In the genomic region with DNA sequence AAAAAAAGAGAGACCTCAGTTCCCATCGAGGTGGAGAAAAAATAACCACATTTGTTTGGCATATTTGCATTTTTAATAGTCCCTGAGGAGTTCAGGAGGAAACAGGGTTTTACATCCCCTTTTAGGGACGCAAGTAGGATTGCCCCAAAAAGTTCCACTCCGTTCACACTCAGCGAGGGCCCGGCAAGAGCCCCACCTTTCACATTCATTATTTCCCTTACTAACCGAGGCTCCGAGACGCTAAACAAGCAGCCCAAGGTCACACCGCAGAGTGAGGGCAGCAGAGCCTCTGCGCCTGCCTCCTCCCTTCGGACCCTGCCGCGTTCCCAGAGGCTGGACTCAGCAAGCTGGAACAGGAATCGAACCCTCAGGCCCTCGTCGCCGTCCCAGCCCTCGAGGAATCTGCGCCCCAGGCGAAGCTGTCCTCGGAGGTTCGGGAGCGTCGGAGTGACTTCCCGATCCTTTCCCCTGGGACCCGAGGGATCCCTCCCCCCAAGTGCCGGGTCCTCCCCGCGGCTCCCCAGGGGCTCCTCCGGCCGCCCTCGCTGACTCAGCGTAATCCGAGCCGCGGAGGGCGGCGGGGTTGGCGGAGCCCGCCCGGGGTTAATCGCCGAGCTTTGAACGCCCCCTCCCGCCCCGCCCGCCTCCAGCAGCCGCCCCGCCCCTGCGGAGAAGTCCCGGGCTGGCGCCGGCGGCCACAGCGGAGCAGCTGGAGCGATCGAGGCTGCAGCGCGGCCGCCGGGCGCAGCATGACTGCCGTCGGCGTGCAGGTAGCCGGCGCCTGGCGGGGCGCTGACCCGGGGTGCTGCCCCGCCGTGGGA, we compare ENCODE assay signal across 1 cellular context.
TF ChIP-seq lines count a peak whose summit lies in the region.

A gene with protein sequence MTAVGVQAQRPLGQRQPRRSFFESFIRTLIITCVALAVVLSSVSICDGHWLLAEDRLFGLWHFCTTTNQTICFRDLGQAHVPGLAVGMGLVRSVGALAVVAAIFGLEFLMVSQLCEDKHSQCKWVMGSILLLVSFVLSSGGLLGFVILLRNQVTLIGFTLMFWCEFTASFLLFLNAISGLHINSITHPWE (plus strand): TSS at position 700 of the 821 bp plus-strand sequence. CDS start 50 bp downstream, at position 750.

TF ChIP-seq in HepG2, 621 proteins besides CTCF, POLR2A, EP300 and RAD21 (continued from another document and continues in another):
- TF ChIP-seq, protein P1, sequence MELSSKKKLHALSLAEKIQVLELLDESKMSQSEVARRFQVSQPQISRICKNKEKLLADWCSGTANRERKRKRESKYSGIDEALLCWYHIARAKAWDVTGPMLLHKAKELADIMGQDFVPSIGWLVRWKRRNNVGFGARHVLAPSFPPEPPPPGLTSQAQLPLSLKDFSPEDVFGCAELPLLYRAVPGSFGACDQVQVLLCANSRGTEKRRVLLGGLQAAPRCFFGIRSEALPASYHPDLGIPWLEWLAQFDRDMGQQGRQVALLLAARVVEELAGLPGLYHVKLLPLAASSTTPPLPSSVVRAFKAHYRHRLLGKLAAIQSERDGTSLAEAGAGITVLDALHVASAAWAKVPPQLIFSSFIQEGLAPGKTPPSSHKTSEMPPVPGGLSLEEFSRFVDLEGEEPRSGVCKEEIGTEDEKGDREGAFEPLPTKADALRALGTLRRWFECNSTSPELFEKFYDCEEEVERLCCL (CRISPR knock-in tag; IDR thresholded peaks at IDR 0.05; ENCODE audit: borderline replicate concordance): peak; percentile 83; the same call in 1 of the 2 replicates
- peak; percentile 88; the same call in 1 of the 2 replicates for TF ChIP-seq ZFP37 (CRISPR knock-in tag; IDR thresholded peaks at IDR 0.05; ENCODE audit: borderline replicate concordance)
- peak; percentile 97 for TF ChIP-seq PAX8 (CRISPR knock-in tag; IDR thresholded peaks at IDR 0.05; ENCODE audit: borderline replicate concordance)
- TF ChIP-seq ZNF644 (CRISPR knock-in tag; IDR thresholded peaks at IDR 0.05; ENCODE audit: low read depth): peak; percentile 39; the same call in 1 of the 2 replicates
- TF ChIP-seq THYN1 (CRISPR knock-in tag; IDR thresholded peaks at IDR 0.05; ENCODE audit: borderline replicate concordance, low read depth): 0 out of 2 replicates have a peak, but pooled peaks have one; percentile 30
- peak; percentile 82 for TF ChIP-seq RBFOX2 (IDR thresholded peaks at IDR 0.05; ENCODE audit: low read depth, low read length)
- TF ChIP-seq, protein P2, sequence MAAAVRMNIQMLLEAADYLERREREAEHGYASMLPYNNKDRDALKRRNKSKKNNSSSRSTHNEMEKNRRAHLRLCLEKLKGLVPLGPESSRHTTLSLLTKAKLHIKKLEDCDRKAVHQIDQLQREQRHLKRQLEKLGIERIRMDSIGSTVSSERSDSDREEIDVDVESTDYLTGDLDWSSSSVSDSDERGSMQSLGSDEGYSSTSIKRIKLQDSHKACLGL (CRISPR knock-in tag; IDR thresholded peaks at IDR 0.05): no peak
- peak; percentile 97 for TF ChIP-seq BCL6 (CRISPR knock-in tag; IDR thresholded peaks at IDR 0.05)
- TF ChIP-seq, protein P3, sequence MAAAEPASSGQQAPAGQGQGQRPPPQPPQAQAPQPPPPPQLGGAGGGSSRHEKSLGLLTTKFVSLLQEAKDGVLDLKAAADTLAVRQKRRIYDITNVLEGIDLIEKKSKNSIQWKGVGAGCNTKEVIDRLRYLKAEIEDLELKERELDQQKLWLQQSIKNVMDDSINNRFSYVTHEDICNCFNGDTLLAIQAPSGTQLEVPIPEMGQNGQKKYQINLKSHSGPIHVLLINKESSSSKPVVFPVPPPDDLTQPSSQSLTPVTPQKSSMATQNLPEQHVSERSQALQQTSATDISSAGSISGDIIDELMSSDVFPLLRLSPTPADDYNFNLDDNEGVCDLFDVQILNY (CRISPR knock-in tag; conservative IDR thresholded peaks at IDR 0.05): 0 out of 2 replicates have a peak, but pooled peaks have one; percentile 36
- TF ChIP-seq, protein P4, sequence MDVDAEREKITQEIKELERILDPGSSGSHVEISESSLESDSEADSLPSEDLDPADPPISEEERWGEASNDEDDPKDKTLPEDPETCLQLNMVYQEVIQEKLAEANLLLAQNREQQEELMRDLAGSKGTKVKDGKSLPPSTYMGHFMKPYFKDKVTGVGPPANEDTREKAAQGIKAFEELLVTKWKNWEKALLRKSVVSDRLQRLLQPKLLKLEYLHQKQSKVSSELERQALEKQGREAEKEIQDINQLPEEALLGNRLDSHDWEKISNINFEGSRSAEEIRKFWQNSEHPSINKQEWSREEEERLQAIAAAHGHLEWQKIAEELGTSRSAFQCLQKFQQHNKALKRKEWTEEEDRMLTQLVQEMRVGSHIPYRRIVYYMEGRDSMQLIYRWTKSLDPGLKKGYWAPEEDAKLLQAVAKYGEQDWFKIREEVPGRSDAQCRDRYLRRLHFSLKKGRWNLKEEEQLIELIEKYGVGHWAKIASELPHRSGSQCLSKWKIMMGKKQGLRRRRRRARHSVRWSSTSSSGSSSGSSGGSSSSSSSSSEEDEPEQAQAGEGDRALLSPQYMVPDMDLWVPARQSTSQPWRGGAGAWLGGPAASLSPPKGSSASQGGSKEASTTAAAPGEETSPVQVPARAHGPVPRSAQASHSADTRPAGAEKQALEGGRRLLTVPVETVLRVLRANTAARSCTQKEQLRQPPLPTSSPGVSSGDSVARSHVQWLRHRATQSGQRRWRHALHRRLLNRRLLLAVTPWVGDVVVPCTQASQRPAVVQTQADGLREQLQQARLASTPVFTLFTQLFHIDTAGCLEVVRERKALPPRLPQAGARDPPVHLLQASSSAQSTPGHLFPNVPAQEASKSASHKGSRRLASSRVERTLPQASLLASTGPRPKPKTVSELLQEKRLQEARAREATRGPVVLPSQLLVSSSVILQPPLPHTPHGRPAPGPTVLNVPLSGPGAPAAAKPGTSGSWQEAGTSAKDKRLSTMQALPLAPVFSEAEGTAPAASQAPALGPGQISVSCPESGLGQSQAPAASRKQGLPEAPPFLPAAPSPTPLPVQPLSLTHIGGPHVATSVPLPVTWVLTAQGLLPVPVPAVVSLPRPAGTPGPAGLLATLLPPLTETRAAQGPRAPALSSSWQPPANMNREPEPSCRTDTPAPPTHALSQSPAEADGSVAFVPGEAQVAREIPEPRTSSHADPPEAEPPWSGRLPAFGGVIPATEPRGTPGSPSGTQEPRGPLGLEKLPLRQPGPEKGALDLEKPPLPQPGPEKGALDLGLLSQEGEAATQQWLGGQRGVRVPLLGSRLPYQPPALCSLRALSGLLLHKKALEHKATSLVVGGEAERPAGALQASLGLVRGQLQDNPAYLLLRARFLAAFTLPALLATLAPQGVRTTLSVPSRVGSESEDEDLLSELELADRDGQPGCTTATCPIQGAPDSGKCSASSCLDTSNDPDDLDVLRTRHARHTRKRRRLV (CRISPR knock-in tag; IDR thresholded peaks at IDR 0.05): 0 out of 2 replicates have a peak, but pooled peaks have one; percentile 35
- TF ChIP-seq ZNF576 (CRISPR knock-in tag; IDR thresholded peaks at IDR 0.05): peak; percentile 81; the same call in 1 of the 2 replicates
- TF ChIP-seq KLF15 (CRISPR knock-in tag; IDR thresholded peaks at IDR 0.05; ENCODE audit: borderline replicate concordance): peak; percentile 91
- TF ChIP-seq NFYB (CRISPR knock-in tag; IDR thresholded peaks at IDR 0.05): 0 out of 2 replicates have a peak, but pooled peaks have one; percentile 19
- TF ChIP-seq FOXK1 (CRISPR knock-in tag; IDR thresholded peaks at IDR 0.05; ENCODE audit: borderline replicate concordance, low read depth): peak; percentile 24; the same call in 1 of the 2 replicates
- TF ChIP-seq NFKBIZ (CRISPR knock-in tag; IDR thresholded peaks at IDR 0.05): 0 out of 2 replicates have a peak, but pooled peaks have one; percentile 44
- TF ChIP-seq ISL2 (CRISPR knock-in tag; IDR thresholded peaks at IDR 0.05): peak; percentile 88
- TF ChIP-seq ZNF562 (CRISPR knock-in tag; IDR thresholded peaks at IDR 0.05; ENCODE audit: borderline replicate concordance): no peak
- TF ChIP-seq FOSL1 (CRISPR knock-in tag; IDR thresholded peaks at IDR 0.05; ENCODE audit: borderline replicate concordance): peak; percentile 50; the same call in 1 of the 2 replicates
- TF ChIP-seq MEF2D (CRISPR knock-in tag; IDR thresholded peaks at IDR 0.05): peak; percentile 90
- no peak for TF ChIP-seq PREB (CRISPR knock-in tag; IDR thresholded peaks at IDR 0.05)
- no peak for TF ChIP-seq MTERF4 (CRISPR knock-in tag; IDR thresholded peaks at IDR 0.05)
- peak; percentile 96 for TF ChIP-seq HIVEP1 (CRISPR knock-in tag; IDR thresholded peaks at IDR 0.05)
- TF ChIP-seq, protein P5, sequence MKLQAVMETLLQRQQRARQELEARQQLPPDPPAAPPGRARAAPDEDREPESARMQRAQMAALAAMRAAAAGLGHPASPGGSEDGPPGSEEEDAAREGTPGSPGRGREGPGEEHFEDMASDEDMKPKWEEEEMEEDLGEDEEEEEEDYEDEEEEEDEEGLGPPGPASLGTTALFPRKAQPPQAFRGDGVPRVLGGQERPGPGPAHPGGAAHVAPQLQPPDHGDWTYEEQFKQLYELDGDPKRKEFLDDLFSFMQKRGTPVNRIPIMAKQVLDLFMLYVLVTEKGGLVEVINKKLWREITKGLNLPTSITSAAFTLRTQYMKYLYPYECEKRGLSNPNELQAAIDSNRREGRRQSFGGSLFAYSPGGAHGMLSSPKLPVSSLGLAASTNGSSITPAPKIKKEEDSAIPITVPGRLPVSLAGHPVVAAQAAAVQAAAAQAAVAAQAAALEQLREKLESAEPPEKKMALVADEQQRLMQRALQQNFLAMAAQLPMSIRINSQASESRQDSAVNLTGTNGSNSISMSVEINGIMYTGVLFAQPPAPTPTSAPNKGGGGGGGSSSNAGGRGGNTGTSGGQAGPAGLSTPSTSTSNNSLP (IDR thresholded peaks at IDR 0.05; ENCODE audit: low read depth, low read length): no peak
- peak; percentile 74 for TF ChIP-seq MED13 (CRISPR knock-in tag; IDR thresholded peaks at IDR 0.05)
- TF ChIP-seq KLF16 (CRISPR knock-in tag; IDR thresholded peaks at IDR 0.05): peak in 1 of 2 experiments; percentile 81; a peak in 2 of 4 replicates
- peak; percentile 89 for TF ChIP-seq ZNF687 (CRISPR knock-in tag; IDR thresholded peaks at IDR 0.05)
- TF ChIP-seq ZSCAN9 (CRISPR knock-in tag; IDR thresholded peaks at IDR 0.05; ENCODE audit: borderline replicate concordance): peak; percentile 72; the same call in 1 of the 2 replicates
- TF ChIP-seq HOXA5 (CRISPR knock-in tag; IDR thresholded peaks at IDR 0.05): peak; percentile 88
- 0 out of 2 replicates have a peak, but pooled peaks have one; percentile 39 for TF ChIP-seq ZHX1 (CRISPR knock-in tag; IDR thresholded peaks at IDR 0.05; ENCODE audit: low read depth)
